Comparison of ENCODE assay signal across 19 cellular contexts in the genomic region with DNA sequence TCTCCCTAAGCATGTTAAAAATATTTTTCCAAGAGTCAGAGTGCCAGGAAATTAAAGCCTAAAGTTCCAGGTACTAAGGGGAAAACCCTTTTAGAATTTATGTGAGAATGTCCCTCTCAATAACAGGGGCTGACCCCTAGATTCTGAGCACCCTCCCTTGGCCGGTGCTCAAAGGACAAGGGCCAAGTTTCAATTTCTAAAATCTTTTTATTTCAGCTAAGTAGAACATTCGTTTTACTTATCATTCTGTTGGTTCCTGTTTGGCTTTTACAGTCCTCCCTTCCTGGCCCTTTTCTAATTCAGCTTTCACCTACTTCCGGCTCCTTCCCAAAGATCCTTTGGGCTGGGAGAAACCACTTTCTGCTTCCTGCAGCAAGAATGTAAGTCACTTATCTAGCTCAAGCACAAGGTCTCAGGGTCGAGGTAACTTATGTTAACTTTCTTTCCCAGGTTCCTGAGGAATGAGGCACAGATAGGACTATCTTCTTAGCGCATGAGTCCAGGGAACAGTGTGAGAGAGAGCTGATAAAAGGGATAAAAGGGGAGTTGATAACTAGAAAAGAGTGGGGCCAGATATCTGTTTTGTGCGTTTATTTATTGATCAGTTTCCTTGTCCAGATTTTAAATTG. TPM values are rescaled to one million over a fixed set of nuclear protein-coding genes. Genes with fewer than 3 reads are reported as not detected.
DNase-seq lines count a peak whose midpoint lies in the region; ATAC-seq, FAIRE-seq and TF ChIP-seq lines count a peak whose summit lies in the region.
"Had no signal": no experiment of that assay in that cellular context is flagged by ENCODE, and none has a peak within 500 bp of the region (broad histone marks: within the 10 kb centered on the region; RNA-seq: fewer than 3 reads in every experiment).

No MANE protein-coding gene starts in this region.

- H3K9me3 Mint-ChIP-seq in nephron progenitor cell, result no peaks in the 10 kb centered on the region
- H3K9me3 Mint-ChIP-seq: activated CD4-positive, alpha-beta T cell treated with anti-CD3 and anti-CD28 coated beads, Interleukin-2, amount 10 ng/mL, durations not matched to agents 24 days and 14 days had no signal

- H3K36me3 Mint-ChIP-seq in T-helper 17 cell (ENCODE audit: low read depth) (peaks cover 22% of the 10 kb centered on the region), nephron progenitor cell (ENCODE audit: low read depth) (peaks cover 71% of the 10 kb centered on the region)

- TF ChIP-seq POLR2A in erythroblast (IDR thresholded peaks at IDR 0.05; ENCODE audit: low read length), result no peak

- H3K9me3 ChIP-seq in T-helper 17 cell (ENCODE audit: control insufficient read depth, low read length, poor library complexity, severe bottlenecking), result no peaks in the 10 kb centered on the region

- H3K27ac Mint-ChIP-seq in T-helper 17 cell (peak overlapping the region; percentile 51), nephron progenitor cell (peak overlapping the region; percentile 39)
- H3K27ac Mint-ChIP-seq: activated CD4-positive, alpha-beta T cell treated with anti-CD3 and anti-CD28 coated beads, Interleukin-2, amount 10 ng/mL, durations not matched to agents 24 days and 14 days; activated naive CD8-positive, alpha-beta T cell had no signal

- DNase-seq in T-helper 17 cell (no peak), erythroblast (lab: John Stamatoyannopoulos, UW) (peak; percentile 76 to 92), nephron progenitor cell (no peak), HT-29 (ENCODE audit: low spot score) (no peak), DMS153 treated with DMSO at 0.1 percent for 48 hours (lab: John Stamatoyannopoulos, UW; ENCODE audit: unreplicated experiment) (no peak)
- DNase-seq: activated CD4-positive, alpha-beta T cell treated with anti-CD3 and anti-CD28 coated beads, Interleukin-2, amount 10 ng/mL, durations not matched to agents 24 days and 14 days; CD4-positive, CD25-positive, alpha-beta regulatory T cell; cerebellar nuclear complex; Kasumi-1; NCI-H1092; NCI-H187 treated with DMSO at 0.1 percent for 48 hours; NCI-H748 treated with DMSO at 0.1 percent for 48 hours; SHP77; substantia nigra had no signal

- no peaks in the 10 kb centered on the region for H3K27me3 Mint-ChIP-seq in T-helper 17 cell
- peaks cover 6% of the 10 kb centered on the region for H3K27me3 Mint-ChIP-seq in nephron progenitor cell (ENCODE audit: low read depth, poor library complexity)
- H3K27me3 Mint-ChIP-seq: activated CD4-positive, alpha-beta T cell treated with anti-CD3 and anti-CD28 coated beads, Interleukin-2, amount 10 ng/mL, durations not matched to agents 24 days and 14 days; activated naive CD8-positive, alpha-beta T cell; CD4-positive, CD25-positive, alpha-beta regulatory T cell had no signal

- TF ChIP-seq CTCF in nephron progenitor cell (IDR thresholded peaks at IDR 0.05), result no peak

- FAIRE-seq in G401.6 (lab: Jason Lieb, UNC), result peak; percentile 88
- FAIRE-seq: TTC549 had no signal

- H3K4me3 Mint-ChIP-seq in T-helper 17 cell (no peak overlapping the region), nephron progenitor cell (no peak overlapping the region)
- H3K4me3 Mint-ChIP-seq: activated CD4-positive, alpha-beta T cell treated with anti-CD3 and anti-CD28 coated beads, Interleukin-2, amount 10 ng/mL, durations not matched to agents 24 days and 14 days; activated naive CD8-positive, alpha-beta T cell had no signal

- H3K4me1 Mint-ChIP-seq in T-helper 17 cell (peaks cover 10% of the 10 kb centered on the region), nephron progenitor cell (peaks cover 24% of the 10 kb centered on the region)
- H3K4me1 Mint-ChIP-seq: activated CD4-positive, alpha-beta T cell treated with anti-CD3 and anti-CD28 coated beads, Interleukin-2, amount 10 ng/mL, durations not matched to agents 24 days and 14 days had no signal

- ATAC-seq in T-helper 17 cell (no peak), HG03520 (IDR thresholded peaks at IDR 0.05; ENCODE audit: unreplicated experiment) (no peak)
- ATAC-seq: esophagus mucosa had no signal

RNA-seq across cellular contexts. Expression of gene F2RL2, which starts 34.6 kb away (rescaled TPM):
- total RNA-seq in T-helper 17 cell, result not detected
- 0.34 and 0.38 TPM in 2 replicates for total RNA-seq in HT-29 (2014; rRNA removed; shearing (Covaris generic))
- total RNA-seq: activated CD4-positive, alpha-beta T cell treated with anti-CD3 and anti-CD28 coated beads, Interleukin-2, amount 10 ng/mL, durations not matched to agents 24 days and 14 days; CD4-positive, CD25-positive, alpha-beta regulatory T cell had no signal

RNA-seq across cellular contexts. Expression of gene F2R, which starts 58.1 kb away (rescaled TPM):
- 10 to 100 TPM in 1 of 2 donors, 1 to 10 TPM in 1; 3.6 to 20.4 TPM for total RNA-seq in T-helper 17 cell
- 30.3 and 43.6 TPM in 2 replicates for total RNA-seq in HT-29 (2014; rRNA removed; shearing (Covaris generic))

Comparison
In these comparisons a context has a peak if more than half of its experiments do, and no peak if none do; other contexts are left out.
1. DNase-seq: peak in erythroblast (2 of 2); none in T-helper 17 cell (0 of 3), nephron progenitor cell (single experiment), HT-29 (single experiment) and DMS153 treated with DMSO at 0.1 percent for 48 hours (single experiment).